ENCODE assay signal across 8 cellular contexts in genomic region chr14:52741865-52742264, GRCh38. TPM values are rescaled to one million over a fixed set of nuclear protein-coding genes. Genes with fewer than 3 reads are reported as not detected.
DNase-seq lines count a peak whose midpoint lies in the region; ATAC-seq, FAIRE-seq and TF ChIP-seq lines count a peak whose summit lies in the region.

No MANE protein-coding gene starts in this region.

- no peaks in the 10 kb centered on the region for H3K9me3 Mint-ChIP-seq in natural killer cell

- H3K4me3 Mint-ChIP-seq in T-helper 17 cell (peak overlapping the region; percentile 84), natural killer cell (peak overlapping the region; percentile 74)

- no peaks in the 10 kb centered on the region for H3K27me3 Mint-ChIP-seq in T-helper 17 cell
- H3K27me3 Mint-ChIP-seq in natural killer cell (ENCODE audit: low read depth in 2 of 2), result no peaks in the 10 kb centered on the region

- H3K27ac Mint-ChIP-seq in T-helper 17 cell (peak overlapping the region; percentile 98), natural killer cell (peak overlapping the region; percentile 93 to 96)

- H3K36me3 Mint-ChIP-seq in T-helper 17 cell (ENCODE audit: low read depth) (no peaks in the 10 kb centered on the region), natural killer cell (no peaks in the 10 kb centered on the region)

- no peaks in the 10 kb centered on the region for H3K9me3 ChIP-seq in T-helper 17 cell (ENCODE audit: control insufficient read depth, low read length, poor library complexity, severe bottlenecking)

- peak; percentile 82 for FAIRE-seq in GM12892 (lab: Jason Lieb, UNC)

- DNase-seq in GM12892 (ENCODE audit: insufficient read length) (no peak), T-helper 17 cell (no peak), natural killer cell (no peak), RKO (ENCODE audit: low spot score) (no peak), EL (no peak), ecto neural progenitor cell (ENCODE audit: low spot score) (no peak)

- intact Hi-C loops in natural killer cell (cut with micrococcal nuclease), result loop anchor here (1.0 kb wide), 1 partner anchor 12 kb away; the partner anchor contains the start of gene STYX

- TF ChIP-seq POLR2A in GM12892 (IDR thresholded peaks at IDR 0.05; ENCODE audit: low read depth, low read length), result no peak

- H3K4me1 Mint-ChIP-seq in T-helper 17 cell, result peaks cover 40% of the 10 kb centered on the region
- peaks cover 35 to 45% of the 10 kb centered on the region in 2 donors for H3K4me1 Mint-ChIP-seq in natural killer cell

- peak; percentile 21 for ATAC-seq in GM21619 (IDR thresholded peaks at IDR 0.05; ENCODE audit: unreplicated experiment)
- peak; percentile 69 for ATAC-seq in T-helper 17 cell
- ATAC-seq in natural killer cell, result peak; percentile 18 to 38 (median 24)
- ATAC-seq in HG03135 (IDR thresholded peaks at IDR 0.05; ENCODE audit: unreplicated experiment), result no peak

- TF ChIP-seq CTCF in natural killer cell (IDR thresholded peaks at IDR 0.05), result no peak

RNA-seq across cellular contexts. Expression of gene STYX, which starts 11.9 kb away (rescaled TPM):
- 12.0 TPM for polyA plus RNA-seq in GM12892 (2012; ENCODE audit: missing spikeins)
- total RNA-seq in T-helper 17 cell (10 to 100 TPM; 27.8 to 30.7 TPM), natural killer cell (10 to 100 TPM; 13.3 to 22.9 (median 18.3) TPM)

RNA-seq across cellular contexts. Expression of gene PSMC6, which starts 34.9 kb away (rescaled TPM):
- 86.3 TPM for polyA plus RNA-seq in GM12892 (2012; ENCODE audit: missing spikeins)
- total RNA-seq in T-helper 17 cell, result 100 to 1,000 TPM; 110 to 117 TPM
- 100 to 1,000 TPM; 148 to 160 (median 159) TPM for total RNA-seq in natural killer cell

RNA-seq across cellular contexts. Expression of gene ERO1A, which starts 46.5 kb away (rescaled TPM):
- 61.2 TPM for polyA plus RNA-seq in GM12892 (2012; ENCODE audit: missing spikeins)
- 10 to 100 TPM; 90.6 to 92.6 TPM for total RNA-seq in T-helper 17 cell
- 10 to 100 TPM; 35.4 to 47.7 (median 42.5) TPM for total RNA-seq in natural killer cell

RNA-seq across cellular contexts. Expression of gene GNPNAT1, which starts 49.5 kb away (rescaled TPM):
- polyA plus RNA-seq in GM12892 (2012; ENCODE audit: missing spikeins), result 21.3 TPM
- total RNA-seq in T-helper 17 cell, result 1 to 10 TPM; 7.0 to 7.8 TPM
- total RNA-seq in natural killer cell, result 1 to 10 TPM; 5.6 to 7.5 (median 7.0) TPM
